In genomic region chr2:103959174-103960125, GRCh38 we compare ENCODE assay signal across 8 cellular contexts.
DNase-seq lines count a peak whose midpoint lies in the region; ATAC-seq and TF ChIP-seq lines count a peak whose summit lies in the region.

No MANE protein-coding gene starts in this region.

- H3K79me2 ChIP-seq in GM23248 (ENCODE audit: insufficient read depth) = no peaks in the 10 kb centered on the region

- H3K4me1 ChIP-seq in GM23248 (ENCODE audit: insufficient read depth) = no peaks in the 10 kb centered on the region

- H3K9me3 Mint-ChIP-seq in nephron progenitor cell = no peaks in the 10 kb centered on the region
- peaks cover 0 to 22% (median 2%) of the 10 kb centered on the region in 9 donors for H3K9me3 Mint-ChIP-seq in naive thymus-derived CD8-positive, alpha-beta T cell

- no peak overlapping the region for H3K4me3 Mint-ChIP-seq in nephron progenitor cell
- no peak overlapping the region for H3K4me3 Mint-ChIP-seq in naive thymus-derived CD8-positive, alpha-beta T cell

- no peaks in the 10 kb centered on the region for H3K9me2 ChIP-seq in GM23248 (ENCODE audit: insufficient read depth)

- no peaks in the 10 kb centered on the region for H4K20me1 ChIP-seq in GM23248 (ENCODE audit: insufficient read depth)

- H3K27ac ChIP-seq in GM23248 = no peak overlapping the region

- H3K27ac Mint-ChIP-seq in nephron progenitor cell = no peak overlapping the region
- no peak overlapping the region for H3K27ac Mint-ChIP-seq in naive thymus-derived CD8-positive, alpha-beta T cell

- H3K9me3 ChIP-seq in GM23248 (ENCODE audit: low read depth) = no peaks in the 10 kb centered on the region

- H3K4me3 ChIP-seq in GM23248 (no peak overlapping the region), cardiac fibroblast (replicated peaks in 1 of 2; ENCODE audit: low read depth in 2 of 2, low read length in 2 of 2) (no peak overlapping the region)

- in situ Hi-C loops in Caki2 (cut with HindIII; ENCODE audit: low pct_unique_long_range_greater_than_20kb, low sequenced_read_pairs) = no loop called here
- in situ Hi-C loops in GM23248 (cut with MboI) = no loop called here

- peak; percentile 59 for DNase-seq in Caki2 (ENCODE audit: low read depth)
- peak; percentile 40 for DNase-seq in GM23248
- DNase-seq in NCI-H345 treated with DMSO at 0.1 percent for 48 hours (lab: John Stamatoyannopoulos, UW; ENCODE audit: unreplicated experiment) = peak; percentile 16
- peak; percentile 1 to 10 for DNase-seq in cardiac fibroblast (ENCODE audit: low read depth in 2 of 2)
- DNase-seq in nephron progenitor cell = peak; percentile 54
- no peak for DNase-seq in amniotic stem cell (lab: John Stamatoyannopoulos, UW)
- no peak for DNase-seq in stimulated activated naive CD4-positive, alpha-beta T cell treated with Interleukin-2 at 50 U/mL for 16 hours (lab: John Stamatoyannopoulos, UW)
- DNase-seq in naive thymus-derived CD8-positive, alpha-beta T cell = no peak

- H3K36me3 Mint-ChIP-seq in nephron progenitor cell (ENCODE audit: low read depth) = no peaks in the 10 kb centered on the region
- no peaks in the 10 kb centered on the region for H3K36me3 Mint-ChIP-seq in naive thymus-derived CD8-positive, alpha-beta T cell

- no peaks in the 10 kb centered on the region for H3K36me3 ChIP-seq in GM23248 (ENCODE audit: low read depth)

- H3K9ac ChIP-seq in GM23248 = no peak overlapping the region

- POLR2A ChIA-PET in naive thymus-derived CD8-positive, alpha-beta T cell (lab: Charles Lee) = no interaction called here

- no peaks in the 10 kb centered on the region for H3K4me1 Mint-ChIP-seq in nephron progenitor cell
- H3K4me1 Mint-ChIP-seq in naive thymus-derived CD8-positive, alpha-beta T cell = no peaks in the 10 kb centered on the region

- no peak overlapping the region for H2AFZ ChIP-seq in GM23248

- TF ChIP-seq CTCF in cardiac fibroblast (IDR thresholded peaks at IDR 0.05; ENCODE audit: low read depth, low read length) (peak; percentile 47), nephron progenitor cell (IDR thresholded peaks at IDR 0.05) (peak; percentile 85)

- 32 to 36% methylated on average over 9 of the region's 9 CpGs for WGBS in GM23248 (ENCODE audit: low coverage in 1 of 2, low lambda C conversion rate in 2 of 2, missing lambda C conversion rate in 2 of 2), 2 experiments

- no peaks in the 10 kb centered on the region for H3K27me3 ChIP-seq in GM23248 (replicated peaks; ENCODE audit: insufficient read depth)

- no peak overlapping the region for H3K4me2 ChIP-seq in GM23248 (ENCODE audit: unreplicated experiment)

- ATAC-seq in naive thymus-derived CD8-positive, alpha-beta T cell = no peak

- H3F3A ChIP-seq in GM23248 (ENCODE audit: insufficient read depth) = no peaks in the 10 kb centered on the region

- H3K27me3 Mint-ChIP-seq in nephron progenitor cell (ENCODE audit: low read depth, poor library complexity) = peaks cover 11% of the 10 kb centered on the region
- H3K27me3 Mint-ChIP-seq in naive thymus-derived CD8-positive, alpha-beta T cell = peaks cover 0 to 2% (median 0%) of the 10 kb centered on the region in 5 donors

Comparison
In these comparisons a context has a peak if more than half of its experiments do, and no peak if none do; other contexts are left out.
1. DNase-seq: peak in Caki2 (single experiment), GM23248 (single experiment), NCI-H345 treated with DMSO at 0.1 percent for 48 hours (single experiment), cardiac fibroblast (2 of 2) and nephron progenitor cell (single experiment); none in amniotic stem cell (single experiment), stimulated activated naive CD4-positive, alpha-beta T cell treated with Interleukin-2 at 50 U/mL for 16 hours (single experiment) and naive thymus-derived CD8-positive, alpha-beta T cell (0 of 10).